17 cellular contexts compared by ENCODE assay signal in the genomic region with DNA sequence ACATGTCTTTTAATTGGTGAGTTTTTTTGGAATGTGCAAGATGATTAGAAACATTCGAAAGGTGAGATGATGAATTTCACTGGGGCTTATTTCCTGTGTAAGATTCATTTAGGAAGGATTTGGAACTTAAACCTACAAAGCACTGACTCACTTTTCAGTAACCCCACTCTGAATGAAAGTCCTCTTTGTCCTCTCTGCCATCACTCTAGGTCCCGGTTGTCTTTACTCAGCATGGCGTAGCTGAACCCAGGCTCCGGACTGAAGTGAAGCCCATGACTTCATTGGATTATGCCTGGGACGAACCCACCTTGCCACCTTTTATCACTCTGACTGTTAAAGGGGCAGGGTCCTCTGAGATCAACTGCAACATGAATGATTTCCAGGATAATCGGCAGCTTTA.
A peak's percentile ranks its signal among the peaks of the same experiment; 100 is the strongest.
DNase-seq lines count a peak whose midpoint lies in the region; ATAC-seq and TF ChIP-seq lines count a peak whose summit lies in the region.
"Had no signal": no experiment of that assay in that cellular context is flagged by ENCODE, and none has a peak within 500 bp of the region (broad histone marks: within the 10 kb centered on the region; RNA-seq: fewer than 3 reads in every experiment).

No MANE protein-coding gene starts in this region.

- no peaks in the 10 kb centered on the region for H3K9me3 Mint-ChIP-seq in activated CD4-positive, alpha-beta T cell treated with anti-CD3 and anti-CD28 coated beads, Interleukin-2, amount 10 ng/mL, durations not matched to agents 24 days and 14 days
- H3K9me3 Mint-ChIP-seq in activated CD4-positive, alpha-beta T cell treated with anti-CD3 and anti-CD28 coated beads, Interleukin-2, amount 10 ng/mL, durations not matched to agents 7 days and 5 days, result no peaks in the 10 kb centered on the region
- no peaks in the 10 kb centered on the region for H3K9me3 Mint-ChIP-seq in nephron progenitor cell
- H3K9me3 Mint-ChIP-seq in activated CD4-positive, alpha-beta memory T cell treated with anti-CD3 and anti-CD28 coated beads for 36 hours, result no peaks in the 10 kb centered on the region
- H3K9me3 Mint-ChIP-seq: CD8-positive, alpha-beta memory T cell had no signal

- H3K27me3 ChIP-seq in PC-3 (ENCODE audit: low read length) (no peaks in the 10 kb centered on the region), aorta (ENCODE audit: control insufficient read depth in 1 of 2, insufficient read depth in 2 of 2, low read length in 1 of 2) (no peaks in the 10 kb centered on the region), osteoblast (ENCODE audit: insufficient read depth, low read length) (no peaks in the 10 kb centered on the region)

- no peak overlapping the region for H3K4me3 Mint-ChIP-seq in activated CD4-positive, alpha-beta T cell treated with anti-CD3 and anti-CD28 coated beads, Interleukin-2, amount 10 ng/mL, durations not matched to agents 24 days and 14 days
- no peak overlapping the region for H3K4me3 Mint-ChIP-seq in activated CD4-positive, alpha-beta T cell treated with anti-CD3 and anti-CD28 coated beads, Interleukin-2, amount 10 ng/mL, durations not matched to agents 7 days and 5 days
- no peak overlapping the region for H3K4me3 Mint-ChIP-seq in nephron progenitor cell
- H3K4me3 Mint-ChIP-seq in activated CD4-positive, alpha-beta memory T cell treated with anti-CD3 and anti-CD28 coated beads for 36 hours, result no peak overlapping the region
- H3K4me3 Mint-ChIP-seq: CD8-positive, alpha-beta memory T cell had no signal

- H2AFZ ChIP-seq in PC-3 (ENCODE audit: low read length), result no peak overlapping the region
- H2AFZ ChIP-seq in osteoblast (ENCODE audit: low read length), result no peak overlapping the region

- H3K27ac ChIP-seq in PC-3 (ENCODE audit: low read length) (peak overlapping the region; percentile 59), aorta (ENCODE audit: low read depth in 1 of 2, low read length in 2 of 2) (no peak overlapping the region), osteoblast (ENCODE audit: low read depth, low read length) (no peak overlapping the region)
- H3K27ac ChIP-seq: 22Rv1 had no signal

- peak overlapping the region; percentile 4; the same call in 1 of the 2 replicates for H3K9ac ChIP-seq in PC-3 (ENCODE audit: low read length)

- H4K20me1 ChIP-seq in PC-3 (ENCODE audit: low read length) (no peaks in the 10 kb centered on the region), osteoblast (ENCODE audit: insufficient read depth, low read length) (no peaks in the 10 kb centered on the region)

- DNase-seq in activated CD4-positive, alpha-beta T cell treated with anti-CD3 and anti-CD28 coated beads, Interleukin-2, amount 10 ng/mL, durations not matched to agents 24 days and 14 days, result peak; percentile 47
- DNase-seq in activated CD4-positive, alpha-beta T cell treated with anti-CD3 and anti-CD28 coated beads, Interleukin-2, amount 10 ng/mL, durations not matched to agents 7 days and 5 days, result no peak
- peak; percentile 70 for DNase-seq in PC-3
- DNase-seq in astrocyte of the hippocampus (ENCODE audit: low read depth, low spot score), result peak; percentile 28
- DNase-seq in nephron progenitor cell, result no peak
- no peak for DNase-seq in aorta
- DNase-seq in activated CD4-positive, alpha-beta memory T cell treated with anti-CD3 and anti-CD28 coated beads for 36 hours, result no peak
- no peak for DNase-seq in osteoblast (ENCODE audit: insufficient read length, low spot score, missing footprints)
- DNase-seq: CD8-positive, alpha-beta memory T cell; DMS 273 treated with DMSO at 0.1 percent for 48 hours; MV-4-11; NCI-H1417 treated with DMSO at 0.1 percent for 48 hours; NCI-H2171 treated with DMSO at 0.1 percent for 48 hours; NCI-H510A; NCI-H82 had no signal

- peaks cover 17% of the 10 kb centered on the region for H3K4me1 ChIP-seq in PC-3 (ENCODE audit: insufficient read depth, low read length)
- H3K4me1 ChIP-seq in aorta (ENCODE audit: control insufficient read depth in 1 of 2, insufficient read depth in 2 of 2, low read length in 2 of 2), result no peaks in the 10 kb centered on the region
- H3K4me1 ChIP-seq in osteoblast (ENCODE audit: insufficient read depth, low read length), result no peaks in the 10 kb centered on the region

- no peaks in the 10 kb centered on the region for H3K27me3 Mint-ChIP-seq in activated CD4-positive, alpha-beta T cell treated with anti-CD3 and anti-CD28 coated beads, Interleukin-2, amount 10 ng/mL, durations not matched to agents 24 days and 14 days
- no peaks in the 10 kb centered on the region for H3K27me3 Mint-ChIP-seq in activated CD4-positive, alpha-beta T cell treated with anti-CD3 and anti-CD28 coated beads, Interleukin-2, amount 10 ng/mL, durations not matched to agents 7 days and 5 days
- H3K27me3 Mint-ChIP-seq in nephron progenitor cell (ENCODE audit: low read depth, poor library complexity), result no peaks in the 10 kb centered on the region
- H3K27me3 Mint-ChIP-seq in activated CD4-positive, alpha-beta memory T cell treated with anti-CD3 and anti-CD28 coated beads for 36 hours, result no peaks in the 10 kb centered on the region
- H3K27me3 Mint-ChIP-seq: CD8-positive, alpha-beta memory T cell had no signal

- H3K4me1 Mint-ChIP-seq in activated CD4-positive, alpha-beta T cell treated with anti-CD3 and anti-CD28 coated beads, Interleukin-2, amount 10 ng/mL, durations not matched to agents 24 days and 14 days, result peaks cover 7% of the 10 kb centered on the region
- H3K4me1 Mint-ChIP-seq in activated CD4-positive, alpha-beta T cell treated with anti-CD3 and anti-CD28 coated beads, Interleukin-2, amount 10 ng/mL, durations not matched to agents 7 days and 5 days, result peaks cover 4% of the 10 kb centered on the region
- H3K4me1 Mint-ChIP-seq in nephron progenitor cell, result peaks cover 14% of the 10 kb centered on the region
- peaks cover 5% of the 10 kb centered on the region for H3K4me1 Mint-ChIP-seq in activated CD4-positive, alpha-beta memory T cell treated with anti-CD3 and anti-CD28 coated beads for 36 hours (ENCODE audit: low read depth)

- no peaks in the 10 kb centered on the region for H3K9me2 ChIP-seq in PC-3 (replicated peaks; ENCODE audit: low read length)

- WGBS in aorta, 2 donors, result 93 to 94% methylated on average over 6 of the region's 6 CpGs

- intact Hi-C loops in activated CD4-positive, alpha-beta T cell treated with anti-CD3 and anti-CD28 coated beads, Interleukin-2, amount 10 ng/mL, durations not matched to agents 24 days and 14 days (cut with micrococcal nuclease), result no loop called here
- intact Hi-C loops in PC-3 (cut with micrococcal nuclease) (no loop called here), aorta (cut with DNase I) (no loop called here)
- intact Hi-C loops in activated CD4-positive, alpha-beta memory T cell treated with anti-CD3 and anti-CD28 coated beads for 36 hours (cut with micrococcal nuclease), result no loop called here

- H3K27ac Mint-ChIP-seq in activated CD4-positive, alpha-beta T cell treated with anti-CD3 and anti-CD28 coated beads, Interleukin-2, amount 10 ng/mL, durations not matched to agents 24 days and 14 days, result no peak overlapping the region
- no peak overlapping the region for H3K27ac Mint-ChIP-seq in activated CD4-positive, alpha-beta T cell treated with anti-CD3 and anti-CD28 coated beads, Interleukin-2, amount 10 ng/mL, durations not matched to agents 7 days and 5 days
- H3K27ac Mint-ChIP-seq in nephron progenitor cell, result peak overlapping the region; percentile 11
- H3K27ac Mint-ChIP-seq in activated CD4-positive, alpha-beta memory T cell treated with anti-CD3 and anti-CD28 coated beads for 36 hours, result no peak overlapping the region

- POLR2A ChIA-PET in activated CD4-positive, alpha-beta T cell treated with anti-CD3 and anti-CD28 coated beads, Interleukin-2, amount 10 ng/mL, durations not matched to agents 7 days and 5 days (lab: Charles Lee), result no interaction called here
- POLR2A ChIA-PET in PC-3 (lab: Charles Lee; ENCODE audit: unreplicated experiment), result no interaction called here
- POLR2A ChIA-PET in activated CD4-positive, alpha-beta memory T cell treated with anti-CD3 and anti-CD28 coated beads for 36 hours (lab: Charles Lee), result no interaction called here

- CTCF ChIA-PET in activated CD4-positive, alpha-beta T cell treated with anti-CD3 and anti-CD28 coated beads, Interleukin-2, amount 10 ng/mL, durations not matched to agents 7 days and 5 days (lab: Charles Lee), result no interaction called here
- CTCF ChIA-PET in PC-3 (lab: Charles Lee), result interaction anchor here (1.2 kb wide), 1 partner anchor 12 kb away, joined by 4 read pairs; no protein-coding TSS in a partner anchor
- CTCF ChIA-PET in activated CD4-positive, alpha-beta memory T cell treated with anti-CD3 and anti-CD28 coated beads for 36 hours (lab: Charles Lee), result no interaction called here

- H3K4me2 ChIP-seq in PC-3 (ENCODE audit: low read length) (no peak overlapping the region), osteoblast (ENCODE audit: insufficient read depth, low read length) (no peak overlapping the region)

- peaks cover 14% of the 10 kb centered on the region for H3K36me3 ChIP-seq in PC-3 (ENCODE audit: low read depth, low read length)
- peaks cover 5% of the 10 kb centered on the region in 2 donors for H3K36me3 ChIP-seq in aorta (ENCODE audit: control insufficient read depth in 1 of 2, insufficient read depth in 2 of 2, low read length in 1 of 2)
- peaks cover 23% of the 10 kb centered on the region for H3K36me3 ChIP-seq in osteoblast (ENCODE audit: insufficient read depth, low read length)

- peaks cover 46% of the 10 kb centered on the region for H3K36me3 Mint-ChIP-seq in activated CD4-positive, alpha-beta T cell treated with anti-CD3 and anti-CD28 coated beads, Interleukin-2, amount 10 ng/mL, durations not matched to agents 24 days and 14 days (ENCODE audit: low read depth)
- peaks cover 54% of the 10 kb centered on the region for H3K36me3 Mint-ChIP-seq in activated CD4-positive, alpha-beta T cell treated with anti-CD3 and anti-CD28 coated beads, Interleukin-2, amount 10 ng/mL, durations not matched to agents 7 days and 5 days (ENCODE audit: low read depth)
- peaks cover 46% of the 10 kb centered on the region for H3K36me3 Mint-ChIP-seq in nephron progenitor cell (ENCODE audit: low read depth)
- H3K36me3 Mint-ChIP-seq in activated CD4-positive, alpha-beta memory T cell treated with anti-CD3 and anti-CD28 coated beads for 36 hours, result peaks cover 18% of the 10 kb centered on the region

- H3K9me3 ChIP-seq in PC-3 (ENCODE audit: low read length) (no peaks in the 10 kb centered on the region), aorta (ENCODE audit: control insufficient read depth, low read length) (no peaks in the 10 kb centered on the region), osteoblast (ENCODE audit: low read depth, low read length) (no peaks in the 10 kb centered on the region)

- H3K79me2 ChIP-seq in PC-3 (ENCODE audit: low read length), result no peaks in the 10 kb centered on the region
- H3K79me2 ChIP-seq in osteoblast (ENCODE audit: insufficient read depth, low read length), result no peaks in the 10 kb centered on the region

- ATAC-seq in PC-3 (peak; percentile 94), aorta (ENCODE audit: low FRiP score) (no peak)
- ATAC-seq: Panc1 had no signal

- H3F3A ChIP-seq in PC-3 (ENCODE audit: low read length, unreplicated experiment), result no peaks in the 10 kb centered on the region

- BruUV-seq in PC-3 (replicated peaks; lab: Mats Ljungman, UMichigan), result no TSS peak

- TF ChIP-seq CTCF in PC-3 (conservative IDR thresholded peaks at IDR 0.05; ENCODE audit: low read depth, low read length), result no peak
- no peak for TF ChIP-seq CTCF in nephron progenitor cell (IDR thresholded peaks at IDR 0.05)
- TF ChIP-seq CTCF in osteoblast (IDR thresholded peaks at IDR 0.05; ENCODE audit: extremely low read depth, low read depth, low read length), result no peak

- no peak overlapping the region for H3K4me3 ChIP-seq in PC-3 (ENCODE audit: low read length)
- H3K4me3 ChIP-seq in aorta (ENCODE audit: low read length in 2 of 2), result no peak overlapping the region
- no peak overlapping the region for H3K4me3 ChIP-seq in osteoblast (ENCODE audit: insufficient read depth, low read length)

Comparison
In these comparisons a context has a peak if more than half of its experiments do, and no peak if none do; other contexts are left out.
1. DNase-seq: peak in activated CD4-positive, alpha-beta T cell treated with anti-CD3 and anti-CD28 coated beads, Interleukin-2, amount 10 ng/mL, durations not matched to agents 24 days and 14 days (single experiment), PC-3 (single experiment) and astrocyte of the hippocampus (single experiment); none in activated CD4-positive, alpha-beta T cell treated with anti-CD3 and anti-CD28 coated beads, Interleukin-2, amount 10 ng/mL, durations not matched to agents 7 days and 5 days (single experiment), nephron progenitor cell (single experiment), aorta (0 of 2), activated CD4-positive, alpha-beta memory T cell treated with anti-CD3 and anti-CD28 coated beads for 36 hours (single experiment) and osteoblast (single experiment).